In the genomic region with DNA sequence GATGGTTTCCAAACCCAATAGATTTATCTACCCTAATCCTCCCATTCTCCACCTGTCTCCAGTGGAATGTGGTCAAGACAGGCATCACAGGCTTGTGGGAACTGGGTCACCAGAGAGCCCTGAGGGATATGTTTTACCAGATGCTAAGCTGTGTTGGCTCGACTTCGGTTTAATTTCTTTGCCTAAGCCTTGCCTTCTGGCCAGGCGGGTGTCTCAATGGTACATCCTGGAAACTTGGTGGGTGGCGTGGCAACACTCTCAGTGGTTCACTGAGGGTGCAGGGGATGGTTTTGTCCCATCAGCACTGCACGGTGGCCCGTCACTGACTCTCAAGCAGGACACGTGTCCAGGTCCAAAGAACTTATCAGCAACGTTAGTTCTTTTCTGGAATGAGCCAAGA, we compare ENCODE assay signal across 15 cellular contexts.
"Had no signal": no experiment of that assay in that cellular context is flagged by ENCODE, and none has a peak within 500 bp of the region (broad histone marks: within the 10 kb centered on the region; RNA-seq: fewer than 3 reads in every experiment).

No MANE protein-coding gene starts in this region.

- H3K27me3 ChIP-seq: pancreas, upper lobe of left lung had no signal

- FAIRE-seq: pancreas had no signal

- H3K9ac ChIP-seq: SK-N-SH had no signal

- H3K4me1 ChIP-seq: upper lobe of left lung had no signal

- H3K9me3 Mint-ChIP-seq: activated B cell treated with CpG ODN at 0.5 μM for 24 hours; activated naive CD4-positive, alpha-beta T cell treated with anti-CD3 and anti-CD28 coated beads, Interleukin-2, amount 50 U/mL, for 24 hours; activated T-helper 2 cell treated with anti-CD3 and anti-CD28 coated beads, Interferon-gamma antibody, Interleukin-2, Interleukin-4, amounts not matched to agents 10 μg/mL and 5 μg/mL and 100 μg/mL, durations not matched to agents 14 hours and 24 hours and 36 hours; effector memory CD8-positive, alpha-beta T cell had no signal

- ATAC-seq: effector memory CD8-positive, alpha-beta T cell; left lobe of liver; stimulated activated effector memory CD8-positive, alpha-beta T cell treated with anti-CD3 and anti-CD28 coated beads, Interleukin-12 subunit alpha, Interleukin-12 subunit beta, amount 100 ng/mL, for 72 hours had no signal

- H3K9me2 ChIP-seq: SK-N-SH had no signal

- H3K4me2 ChIP-seq: SK-N-SH, smooth muscle cell had no signal

- H3K4me3 ChIP-seq: pancreas, smooth muscle cell, upper lobe of left lung had no signal

- H3K4me3 Mint-ChIP-seq: activated B cell treated with CpG ODN at 0.5 μM for 24 hours; activated naive CD4-positive, alpha-beta T cell treated with anti-CD3 and anti-CD28 coated beads, Interleukin-2, amount 50 U/mL, for 24 hours; brain; dendritic cell treated with granulocyte-macrophage colony-stimulating factor and Interleukin-4, amounts not matched to agents 40 ng/mL and 50 ng/mL, for 4 days; effector memory CD8-positive, alpha-beta T cell; stimulated activated effector memory CD8-positive, alpha-beta T cell treated with anti-CD3 and anti-CD28 coated beads, Interleukin-12 subunit alpha, Interleukin-12 subunit beta, amount 100 ng/mL, for 72 hours had no signal

- H3K27me3 Mint-ChIP-seq: activated B cell treated with CpG ODN at 0.5 μM for 24 hours; activated naive CD4-positive, alpha-beta T cell treated with anti-CD3 and anti-CD28 coated beads, Interleukin-2, amount 50 U/mL, for 24 hours; dendritic cell treated with granulocyte-macrophage colony-stimulating factor and Interleukin-4, amounts not matched to agents 40 ng/mL and 50 ng/mL, for 4 days had no signal

- DNase-seq: activated B cell treated with CpG ODN at 0.5 μM for 24 hours; activated CD4-positive, alpha-beta T cell treated with anti-CD3 and anti-CD28 coated beads, Interleukin-2, amount 50 U/mL, for 1 hour; effector memory CD8-positive, alpha-beta T cell; glutamatergic neuron; pancreas; retina; SK-N-SH; upper lobe of left lung had no signal

- H3K36me3 Mint-ChIP-seq: activated naive CD4-positive, alpha-beta T cell treated with anti-CD3 and anti-CD28 coated beads, Interleukin-2, amount 50 U/mL, for 24 hours; brain; stimulated activated effector memory CD8-positive, alpha-beta T cell treated with anti-CD3 and anti-CD28 coated beads, Interleukin-12 subunit alpha, Interleukin-12 subunit beta, amount 100 ng/mL, for 72 hours had no signal

- H3K27ac ChIP-seq: upper lobe of left lung had no signal

- H3K9me3 ChIP-seq: pancreas, SK-N-SH, upper lobe of left lung had no signal

- H3K36me3 ChIP-seq: pancreas, upper lobe of left lung had no signal

- H3K27ac Mint-ChIP-seq: activated B cell treated with CpG ODN at 0.5 μM for 24 hours; activated naive CD4-positive, alpha-beta T cell treated with anti-CD3 and anti-CD28 coated beads, Interleukin-2, amount 50 U/mL, for 24 hours; activated T-helper 2 cell treated with anti-CD3 and anti-CD28 coated beads, Interferon-gamma antibody, Interleukin-2, Interleukin-4, amounts not matched to agents 10 μg/mL and 5 μg/mL and 100 μg/mL, durations not matched to agents 14 hours and 24 hours and 36 hours; brain; dendritic cell treated with granulocyte-macrophage colony-stimulating factor and Interleukin-4, amounts not matched to agents 40 ng/mL and 50 ng/mL, for 4 days; effector memory CD8-positive, alpha-beta T cell; stimulated activated effector memory CD8-positive, alpha-beta T cell treated with anti-CD3 and anti-CD28 coated beads, Interleukin-12 subunit alpha, Interleukin-12 subunit beta, amount 100 ng/mL, for 72 hours had no signal

- H3K4me1 Mint-ChIP-seq: activated B cell treated with CpG ODN at 0.5 μM for 24 hours; activated naive CD4-positive, alpha-beta T cell treated with anti-CD3 and anti-CD28 coated beads, Interleukin-2, amount 50 U/mL, for 24 hours; stimulated activated effector memory CD8-positive, alpha-beta T cell treated with anti-CD3 and anti-CD28 coated beads, Interleukin-12 subunit alpha, Interleukin-12 subunit beta, amount 100 ng/mL, for 72 hours had no signal
